15 cellular contexts compared by ENCODE assay signal in genomic region chr4:128565054-128565453, GRCh38.
A peak's percentile ranks its signal among the peaks of the same experiment; 100 is the strongest.
DNase-seq lines count a peak whose midpoint lies in the region; ATAC-seq, FAIRE-seq and TF ChIP-seq lines count a peak whose summit lies in the region.
"Had no signal": no experiment of that assay in that cellular context is flagged by ENCODE, and none has a peak within 500 bp of the region (broad histone marks: within the 10 kb centered on the region; RNA-seq: fewer than 3 reads in every experiment).

No MANE protein-coding gene starts in this region.

- H2BK20ac ChIP-seq in IMR-90 (ENCODE audit: low read depth, low read length): peak overlapping the region; percentile 77

- H3K4me2 ChIP-seq in A549 (no peak overlapping the region), IMR-90 (ENCODE audit: low read depth, low read length) (no peak overlapping the region), astrocyte (ENCODE audit: low read length) (no peak overlapping the region)

- WGBS in A549 (ENCODE audit: missing lambda C conversion rate): 91% methylated on average over 2 of the region's 2 CpGs
- 83% methylated on average over 1 of the region's 2 CpGs; no CpG with 5 or more reads in 1 of the 2 experiments for WGBS in IMR-90 (ENCODE audit: extremely low coverage in 2 of 2, insufficient read length in 1 of 2), 2 experiments

- H3K9me1 ChIP-seq in IMR-90 (ENCODE audit: insufficient read depth, low read length): peaks cover 10% of the 10 kb centered on the region; the same call in 1 of the 2 replicates

- H3K4me3 ChIP-seq in A549 (no peak overlapping the region), IMR-90 (ENCODE audit: insufficient read depth, low read depth, low read length) (no peak overlapping the region), astrocyte (ENCODE audit: insufficient read depth, low read depth, low read length) (no peak overlapping the region)
- H3K4me3 ChIP-seq: GM12878, HAP-1 had no signal

- peaks cover 3% of the 10 kb centered on the region for H3K9me3 Mint-ChIP-seq in astrocyte (ENCODE audit: unreplicated experiment)
- H3K9me3 Mint-ChIP-seq: CD4-positive, CD25-positive, alpha-beta regulatory T cell; CD8-positive, alpha-beta memory T cell had no signal

- no peak overlapping the region for H3K9ac ChIP-seq in IMR-90 (ENCODE audit: low read depth, low read length)
- H3K9ac ChIP-seq in astrocyte (ENCODE audit: low read length): no peak overlapping the region

- DNase-seq in A549 (ENCODE audit: low read depth in 1 of 2, low spot score in 1 of 2) (no peak), IMR-90 (no peak), astrocyte (ENCODE audit: low read depth) (no peak), erythroblast (lab: John Stamatoyannopoulos, UW) (peak; percentile 60), NCI-H187 (lab: John Stamatoyannopoulos, UW) (no peak), GM19240 (ENCODE audit: insufficient read length, low spot score) (no peak)
- DNase-seq: CD4-positive, CD25-positive, alpha-beta regulatory T cell; CD8-positive, alpha-beta memory T cell; DMS 273 treated with DMSO at 0.1 percent for 48 hours had no signal

- H3K56ac ChIP-seq in IMR-90 (ENCODE audit: extremely low read depth, insufficient read depth, low read length): no peak overlapping the region; the same call in 1 of the 2 replicates

- H2BK5ac ChIP-seq in IMR-90 (ENCODE audit: low read depth, low read length, poor library complexity, severe bottlenecking): no peak overlapping the region

- peak overlapping the region; percentile 47; the same call in 2 of the 3 replicates for H2BK15ac ChIP-seq in IMR-90 (ENCODE audit: low read depth, low read length)

- H3K4ac ChIP-seq in IMR-90 (ENCODE audit: low read depth, low read length): peak overlapping the region; percentile 22; the same call in 1 of the 2 replicates

- no peaks in the 10 kb centered on the region for H3K27me3 Mint-ChIP-seq in astrocyte (ENCODE audit: low read depth, unreplicated experiment)

- TF ChIP-seq CTCF in A549 (IDR thresholded peaks at IDR 0.05) (no peak), IMR-90 (conservative IDR thresholded peaks at IDR 0.05; ENCODE audit: low read depth, low read length) (no peak), astrocyte (IDR thresholded peaks at IDR 0.05; ENCODE audit: insufficient read depth, low read depth, low read length) (no peak)

- H3K4me1 ChIP-seq in A549 (peaks cover 85% of the 10 kb centered on the region), IMR-90 (ENCODE audit: control insufficient read depth, insufficient read depth, low read length) (peaks cover 14% of the 10 kb centered on the region), astrocyte (ENCODE audit: insufficient read depth, low read length) (peaks cover 18% of the 10 kb centered on the region)
- H3K4me1 ChIP-seq: BE2C, HAP-1 had no signal

- no peak for TF ChIP-seq RAD21 in A549 (conservative IDR thresholded peaks at IDR 0.05 in 1 of 2, IDR thresholded peaks at IDR 0.05 in 1 of 2)
- no peak for TF ChIP-seq RAD21 in IMR-90 (IDR thresholded peaks at IDR 0.05; ENCODE audit: low read length)

- H2AFZ ChIP-seq in IMR-90 (replicated peaks; ENCODE audit: low read length, poor library complexity) (peak overlapping the region; percentile 15), astrocyte (ENCODE audit: low read depth, low read length) (no peak overlapping the region)

- H3K27me3 ChIP-seq in IMR-90 (ENCODE audit: control insufficient read depth, insufficient read depth, low read length) (no peaks in the 10 kb centered on the region), astrocyte (ENCODE audit: insufficient read depth, low read length) (no peaks in the 10 kb centered on the region)
- H3K27me3 ChIP-seq: BE2C had no signal

- H4K8ac ChIP-seq in IMR-90 (ENCODE audit: low read depth in 2 of 2, low read length in 2 of 2): peak overlapping the region in 1 of 2 experiments; percentile 42; a peak in 1 of 4 replicates

- no peak for TF ChIP-seq POLR2A in A549 (IDR thresholded peaks at IDR 0.05; ENCODE audit: low read length)
- TF ChIP-seq POLR2A in IMR-90 (IDR thresholded peaks at IDR 0.05; ENCODE audit: low read depth, low read length): no peak
- TF ChIP-seq POLR2A in erythroblast (IDR thresholded peaks at IDR 0.05; ENCODE audit: low read length): no peak

- H3K18ac ChIP-seq in IMR-90 (ENCODE audit: low read depth, low read length): peak overlapping the region; percentile 77; the same call in 1 of the 2 replicates

- H4K5ac ChIP-seq in IMR-90 (ENCODE audit: low read depth, low read length): no peak overlapping the region; the same call in 1 of the 2 replicates

- peak overlapping the region; percentile 6; the same call in 1 of the 2 replicates for H3K23ac ChIP-seq in IMR-90 (ENCODE audit: low read depth, low read length)

- CTCF ChIA-PET in A549 (lab: Yijun Ruan, JAX) (interaction anchor here (1.6 to 1.9 kb wide), 2 partner anchors 11 to 111 kb away, joined by 3 to 8 read pairs; no protein-coding TSS in a partner anchor), IMR-90 (lab: Yijun Ruan, JAX) (no interaction called here)

- dilution Hi-C loops in IMR-90 (cut with HindIII; ENCODE audit: low sequenced_read_pairs, unreplicated experiment): no loop called here

- H3K14ac ChIP-seq in IMR-90 (replicated peaks; ENCODE audit: low read depth, low read length): 0 out of 2 replicates have a peak overlapping the region, but pooled peaks have one; percentile 23

- H3K9me3 ChIP-seq in A549 (no peaks in the 10 kb centered on the region), IMR-90 (ENCODE audit: control insufficient read depth, insufficient read depth, low read length) (no peaks in the 10 kb centered on the region), astrocyte (ENCODE audit: insufficient read depth, low read depth, low read length) (no peaks in the 10 kb centered on the region)
- H3K9me3 ChIP-seq: BE2C, HAP-1 had no signal

- H3K27ac ChIP-seq in A549: peak overlapping the region; percentile 93 to 98
- no peak overlapping the region for H3K27ac ChIP-seq in IMR-90 (ENCODE audit: insufficient read depth, low read length)
- H3K27ac ChIP-seq in astrocyte (ENCODE audit: low read depth, low read length): peak overlapping the region; percentile 25

- H2AK5ac ChIP-seq in IMR-90 (ENCODE audit: low read depth, low read length): peak overlapping the region; percentile 21; the same call in 1 of the 2 replicates

- intact Hi-C loops in IMR-90 (cut with micrococcal nuclease): no loop called here

- no peaks in the 10 kb centered on the region for H3K79me1 ChIP-seq in IMR-90 (ENCODE audit: low read depth in 1 of 2, low read length in 2 of 2)

- POLR2A ChIA-PET in A549 (lab: Yijun Ruan, JAX) (no interaction called here), IMR-90 (lab: Charles Lee; ENCODE audit: unreplicated experiment) (no interaction called here)

- ATAC-seq in A549: no peak
- ATAC-seq in IMR-90 (ENCODE audit: low read depth): no peak
- no peak for ATAC-seq in GM21447 (IDR thresholded peaks at IDR 0.05; ENCODE audit: unreplicated experiment)
- ATAC-seq in GM21360 (IDR thresholded peaks at IDR 0.05; ENCODE audit: unreplicated experiment): no peak

- H3K36me3 Mint-ChIP-seq in astrocyte (ENCODE audit: low read depth, unreplicated experiment): peaks cover 1% of the 10 kb centered on the region
- H3K36me3 Mint-ChIP-seq: CD4-positive, CD25-positive, alpha-beta regulatory T cell; CD8-positive, alpha-beta memory T cell had no signal

- no peak for TF ChIP-seq EP300 in A549 (IDR thresholded peaks at IDR 0.05)

- peaks cover 43% of the 10 kb centered on the region for H3K4me1 Mint-ChIP-seq in astrocyte (ENCODE audit: low read depth, unreplicated experiment)
- H3K4me1 Mint-ChIP-seq: CD4-positive, CD25-positive, alpha-beta regulatory T cell; CD8-positive, alpha-beta memory T cell had no signal

- H4K20me1 ChIP-seq in IMR-90 (ENCODE audit: insufficient read depth, low read length): no peaks in the 10 kb centered on the region
- H4K20me1 ChIP-seq in astrocyte (ENCODE audit: insufficient read depth, low read length): no peaks in the 10 kb centered on the region

- in situ Hi-C loops in IMR-90 (cut with MboI; ENCODE audit: low sequenced_read_pairs): loop anchor here (25.0 kb wide), 1 partner anchor 378 kb away; no protein-coding TSS in a partner anchor

- no peak overlapping the region for H2AK9ac ChIP-seq in IMR-90 (replicated peaks; ENCODE audit: low read depth, low read length, poor library complexity)

- no peak overlapping the region for H3K4me3 Mint-ChIP-seq in astrocyte (ENCODE audit: unreplicated experiment)
- H3K4me3 Mint-ChIP-seq: CD4-positive, CD25-positive, alpha-beta regulatory T cell; CD8-positive, alpha-beta memory T cell had no signal

- H3K36me3 ChIP-seq in IMR-90 (ENCODE audit: control insufficient read depth, insufficient read depth, low read length) (no peaks in the 10 kb centered on the region), astrocyte (ENCODE audit: insufficient read depth, low read length) (no peaks in the 10 kb centered on the region)
- H3K36me3 ChIP-seq: BE2C, HAP-1 had no signal

- FAIRE-seq in A549 (lab: Jason Lieb, UNC): no peak
- FAIRE-seq in astrocyte (lab: Jason Lieb, UNC): no peak
- FAIRE-seq: GM12878, GM19239 had no signal

- H2BK120ac ChIP-seq in IMR-90 (ENCODE audit: low read depth, low read length): peak overlapping the region; percentile 53

- H3K27ac Mint-ChIP-seq in astrocyte (ENCODE audit: unreplicated experiment): peak overlapping the region; percentile 59
- H3K27ac Mint-ChIP-seq: CD4-positive, CD25-positive, alpha-beta regulatory T cell; CD8-positive, alpha-beta memory T cell had no signal

- no TSS peak for BruUV-seq in IMR-90 (replicated peaks; lab: Mats Ljungman, UMichigan)

- peak overlapping the region; percentile 59; the same call in 1 of the 2 replicates for H4K91ac ChIP-seq in IMR-90 (ENCODE audit: insufficient read depth, low read depth, low read length)

- H3K79me2 ChIP-seq in astrocyte (ENCODE audit: insufficient read depth, low read length): no peaks in the 10 kb centered on the region

TF ChIP-seq in A549, 52 proteins besides CTCF, POLR2A, EP300 and RAD21 (continues in another document):
- TF ChIP-seq SREBF2 (IDR thresholded peaks at IDR 0.05) (no peak), HOXA7 (CRISPR knock-in tag; IDR thresholded peaks at IDR 0.05) (no peak), CBX8 (IDR thresholded peaks at IDR 0.05) (no peak), RCOR1 (IDR thresholded peaks at IDR 0.05; ENCODE audit: low read depth, low read length) (no peak)

TF ChIP-seq in IMR-90, 13 proteins besides CTCF, POLR2A, EP300 and RAD21 (continues in another document):
- TF ChIP-seq MXI1 (IDR thresholded peaks at IDR 0.05; ENCODE audit: borderline replicate concordance, low read depth, low read length) (no peak), BHLHE40 (IDR thresholded peaks at IDR 0.05; ENCODE audit: low read depth, low read length) (no peak), CEBPB (IDR thresholded peaks at IDR 0.05; ENCODE audit: low read depth, low read length) (no peak), ELK1 (IDR thresholded peaks at IDR 0.05; ENCODE audit: borderline replicate concordance, low read depth, low read length) (no peak)

Comparison
In these comparisons a context has a peak if more than half of its experiments do, and no peak if none do; other contexts are left out.
1. DNase-seq: peak in erythroblast (2 of 2); none in A549 (0 of 2), IMR-90 (single experiment), astrocyte (single experiment), NCI-H187 (0 of 2) and GM19240 (single experiment).